Comparison of ENCODE assay signal across 1 cellular context in genomic region chr3:9439331-9439730, GRCh38.
A peak's percentile ranks its signal among the peaks of the same experiment; 100 is the strongest.
TF ChIP-seq lines count a peak whose summit lies in the region.

No MANE protein-coding gene starts in this region.

TF ChIP-seq in GM12878, 131 proteins besides CTCF, POLR2A, EP300 and RAD21:
- 0 out of 2 replicates have a peak, but pooled peaks have one; percentile 26 for TF ChIP-seq ATF7 (IDR thresholded peaks at IDR 0.05; ENCODE audit: low read depth)
- no peak for TF ChIP-seq ZNF207 (IDR thresholded peaks at IDR 0.05; ENCODE audit: borderline replicate concordance)
